ENCODE assay signal across 15 cellular contexts in genomic region chr3:128550471-128551126, GRCh38. TPM values are rescaled to one million over a fixed set of nuclear protein-coding genes. Genes with fewer than 3 reads are reported as not detected.
"Had no signal": no experiment of that assay in that cellular context is flagged by ENCODE, and none has a peak within 500 bp of the region (broad histone marks: within the 10 kb centered on the region; RNA-seq: fewer than 3 reads in every experiment).

No MANE protein-coding gene starts in this region.

- H3K9me3 Mint-ChIP-seq: activated CD4-positive, alpha-beta memory T cell treated with anti-CD3 and anti-CD28 coated beads for 36 hours; central memory CD8-positive, alpha-beta T cell; dendritic cell treated with granulocyte-macrophage colony-stimulating factor and Interleukin-4, amounts not matched to agents 40 ng/mL and 50 ng/mL, for 4 days; effector memory CD8-positive, alpha-beta T cell; natural killer cell had no signal

- H3K9me3 ChIP-seq: vagina had no signal

- H3K4me1 Mint-ChIP-seq: natural killer cell had no signal

- H3K4me3 ChIP-seq: vagina had no signal

- ATAC-seq: effector memory CD8-positive, alpha-beta T cell; natural killer cell; T-helper 17 cell had no signal

- DNase-seq: activated CD4-positive, alpha-beta memory T cell treated with anti-CD3 and anti-CD28 coated beads for 36 hours; anterior cingulate cortex; brain microvascular endothelial cell; effector memory CD8-positive, alpha-beta T cell; natural killer cell; nucleus accumbens; right cardiac atrium; small intestine; T-helper 17 cell; WERI-Rb-1 had no signal

- H3K36me3 Mint-ChIP-seq: activated CD4-positive, alpha-beta memory T cell treated with anti-CD3 and anti-CD28 coated beads for 36 hours; natural killer cell had no signal

- H3K27ac ChIP-seq: brain microvascular endothelial cell, epithelial cell of prostate, vagina, WERI-Rb-1 had no signal

- H3K27ac Mint-ChIP-seq: activated CD4-positive, alpha-beta memory T cell treated with anti-CD3 and anti-CD28 coated beads for 36 hours; dendritic cell treated with granulocyte-macrophage colony-stimulating factor and Interleukin-4, amounts not matched to agents 40 ng/mL and 50 ng/mL, for 4 days; natural killer cell; progenitor cell of endocrine pancreas; T-helper 17 cell had no signal

- H3K36me3 ChIP-seq: brain microvascular endothelial cell, vagina, WERI-Rb-1 had no signal

- H3K4me3 Mint-ChIP-seq: activated CD4-positive, alpha-beta memory T cell treated with anti-CD3 and anti-CD28 coated beads for 36 hours; central memory CD8-positive, alpha-beta T cell; dendritic cell treated with granulocyte-macrophage colony-stimulating factor and Interleukin-4, amounts not matched to agents 40 ng/mL and 50 ng/mL, for 4 days; effector memory CD8-positive, alpha-beta T cell; natural killer cell; T-helper 17 cell had no signal

RNA-seq across cellular contexts. Expression of gene GATA2, which starts 57.6 kb away (rescaled TPM):
- total RNA-seq: activated CD4-positive, alpha-beta memory T cell treated with anti-CD3 and anti-CD28 coated beads for 36 hours had no signal
